Comparison of ENCODE assay signal across 38 cellular contexts in genomic region chr1:160107512-160107911, GRCh38. TPM values are rescaled to one million over a fixed set of nuclear protein-coding genes. Genes with fewer than 3 reads are reported as not detected.
"Had no signal": no experiment of that assay in that cellular context is flagged by ENCODE, and none has a peak within 500 bp of the region (broad histone marks: within the 10 kb centered on the region; RNA-seq: fewer than 3 reads in every experiment).

No MANE protein-coding gene starts in this region.

- ATAC-seq: activated CD4-positive, alpha-beta T cell treated with anti-CD3 and anti-CD28 coated beads for 36 hours; activated CD8-positive, alpha-beta memory T cell treated with anti-CD3 and anti-CD28 coated beads, Interleukin-2, amount 10 ng/mL, durations not matched to agents 7 days and 5 days; activated CD8-positive, alpha-beta T cell treated with anti-CD3 and anti-CD28 coated beads, Interleukin-2, amount 10 ng/mL, durations not matched to agents 7 days and 5 days; activated naive CD8-positive, alpha-beta T cell treated with anti-CD3 and anti-CD28 coated beads, Interleukin-2, amount 50 U/mL, for 24 hours; effector memory CD8-positive, alpha-beta T cell; foreskin keratinocyte; gastrocnemius medialis; heart left ventricle had no signal

- FAIRE-seq: colon had no signal

- H3K4me1 ChIP-seq: adrenal gland, foreskin keratinocyte had no signal

- H3K4me3 Mint-ChIP-seq: activated CD4-positive, alpha-beta memory T cell treated with anti-CD3 and anti-CD28 coated beads for 36 hours; activated CD4-positive, alpha-beta T cell treated with anti-CD3 and anti-CD28 coated beads for 36 hours; activated CD4-positive, alpha-beta T cell treated with anti-CD3 and anti-CD28 coated beads, Interleukin-2, amount 10 ng/mL, durations not matched to agents 24 days and 14 days; activated CD8-positive, alpha-beta memory T cell treated with anti-CD3 and anti-CD28 coated beads, Interleukin-2, amount 10 ng/mL, durations not matched to agents 7 days and 5 days; activated CD8-positive, alpha-beta T cell treated with anti-CD3 and anti-CD28 coated beads, Interleukin-2, amount 10 ng/mL, durations not matched to agents 7 days and 5 days; activated naive CD4-positive, alpha-beta T cell treated with anti-CD3 and anti-CD28 coated beads for 36 hours; activated naive CD4-positive, alpha-beta T cell treated with anti-CD3 and anti-CD28 coated beads, Interleukin-2, amount 50 U/mL, for 24 hours; activated naive CD8-positive, alpha-beta T cell treated with anti-CD3 and anti-CD28 coated beads for 36 hours; activated naive CD8-positive, alpha-beta T cell treated with anti-CD3 and anti-CD28 coated beads, Interleukin-2, amount 50 U/mL, for 24 hours; activated T-helper 1 cell treated with anti-CD3 and anti-CD28 coated beads, Interleukin-12 subunit alpha, Interleukin-12 subunit beta, Interleukin-2, Interleukin-4 antibody, amounts not matched to agents 30 ng/mL and 10 ng/mL and 1 ng/mL, durations not matched to agents 14 hours and 24 hours and 36 hours; brain; central memory CD8-positive, alpha-beta T cell; effector memory CD8-positive, alpha-beta T cell had no signal

- H3K27ac ChIP-seq: adrenal gland, breast epithelium, cardiac muscle cell, esophagus muscularis mucosa, foreskin keratinocyte, gastrocnemius medialis, heart left ventricle had no signal

- H3K27me3 ChIP-seq: adrenal gland, breast epithelium, cardiac muscle cell, esophagus muscularis mucosa, gastrocnemius medialis, heart left ventricle had no signal

- H3K9me3 Mint-ChIP-seq: activated CD4-positive, alpha-beta memory T cell treated with anti-CD3 and anti-CD28 coated beads for 36 hours; activated CD4-positive, alpha-beta T cell treated with anti-CD3 and anti-CD28 coated beads, Interleukin-2, amount 10 ng/mL, durations not matched to agents 24 days and 14 days; activated naive CD4-positive, alpha-beta T cell treated with anti-CD3 and anti-CD28 coated beads for 36 hours; activated naive CD4-positive, alpha-beta T cell treated with anti-CD3 and anti-CD28 coated beads, Interleukin-2, amount 50 U/mL, for 24 hours; activated naive CD8-positive, alpha-beta T cell treated with anti-CD3 and anti-CD28 coated beads for 36 hours; activated naive CD8-positive, alpha-beta T cell treated with anti-CD3 and anti-CD28 coated beads, Interleukin-2, amount 50 U/mL, for 24 hours; activated T-helper 1 cell treated with anti-CD3 and anti-CD28 coated beads, Interleukin-12 subunit alpha, Interleukin-12 subunit beta, Interleukin-2, Interleukin-4 antibody, amounts not matched to agents 30 ng/mL and 10 ng/mL and 1 ng/mL, durations not matched to agents 14 hours and 24 hours and 36 hours; activated T-helper 2 cell treated with anti-CD3 and anti-CD28 coated beads, Interferon-gamma antibody, Interleukin-2, Interleukin-4, amounts not matched to agents 10 μg/mL and 5 μg/mL and 100 μg/mL, durations not matched to agents 14 hours and 24 hours and 36 hours; brain; central memory CD8-positive, alpha-beta T cell; effector memory CD8-positive, alpha-beta T cell had no signal

- H3K27ac Mint-ChIP-seq: activated CD4-positive, alpha-beta memory T cell treated with anti-CD3 and anti-CD28 coated beads for 36 hours; activated CD4-positive, alpha-beta T cell treated with anti-CD3 and anti-CD28 coated beads for 36 hours; activated CD4-positive, alpha-beta T cell treated with anti-CD3 and anti-CD28 coated beads, Interleukin-2, amount 10 ng/mL, durations not matched to agents 24 days and 14 days; activated CD8-positive, alpha-beta memory T cell treated with anti-CD3 and anti-CD28 coated beads, Interleukin-2, amount 10 ng/mL, durations not matched to agents 7 days and 5 days; activated CD8-positive, alpha-beta T cell treated with anti-CD3 and anti-CD28 coated beads, Interleukin-2, amount 10 ng/mL, durations not matched to agents 7 days and 5 days; activated naive CD4-positive, alpha-beta T cell treated with anti-CD3 and anti-CD28 coated beads for 36 hours; activated naive CD8-positive, alpha-beta T cell treated with anti-CD3 and anti-CD28 coated beads for 36 hours; activated naive CD8-positive, alpha-beta T cell treated with anti-CD3 and anti-CD28 coated beads, Interleukin-2, amount 50 U/mL, for 24 hours; activated T-helper 1 cell treated with anti-CD3 and anti-CD28 coated beads, Interleukin-12 subunit alpha, Interleukin-12 subunit beta, Interleukin-2, Interleukin-4 antibody, amounts not matched to agents 30 ng/mL and 10 ng/mL and 1 ng/mL, durations not matched to agents 14 hours and 24 hours and 36 hours; activated T-helper 2 cell treated with anti-CD3 and anti-CD28 coated beads, Interferon-gamma antibody, Interleukin-2, Interleukin-4, amounts not matched to agents 10 μg/mL and 5 μg/mL and 100 μg/mL, durations not matched to agents 14 hours and 24 hours and 36 hours; effector memory CD8-positive, alpha-beta T cell had no signal

- H3K36me3 Mint-ChIP-seq: activated CD4-positive, alpha-beta memory T cell treated with anti-CD3 and anti-CD28 coated beads for 36 hours; activated CD8-positive, alpha-beta memory T cell treated with anti-CD3 and anti-CD28 coated beads, Interleukin-2, amount 10 ng/mL, durations not matched to agents 7 days and 5 days; activated naive CD4-positive, alpha-beta T cell treated with anti-CD3 and anti-CD28 coated beads, Interleukin-2, amount 50 U/mL, for 24 hours; activated naive CD8-positive, alpha-beta T cell treated with anti-CD3 and anti-CD28 coated beads for 36 hours; brain had no signal

- H3K27me3 Mint-ChIP-seq: activated CD4-positive, alpha-beta T cell treated with anti-CD3 and anti-CD28 coated beads for 36 hours; activated CD8-positive, alpha-beta memory T cell treated with anti-CD3 and anti-CD28 coated beads, Interleukin-2, amount 10 ng/mL, durations not matched to agents 7 days and 5 days; activated naive CD4-positive, alpha-beta T cell treated with anti-CD3 and anti-CD28 coated beads, Interleukin-2, amount 50 U/mL, for 24 hours; brain had no signal

- DNase-seq: activated CD4-positive, alpha-beta memory T cell treated with anti-CD3 and anti-CD28 coated beads for 36 hours; activated CD4-positive, alpha-beta T cell treated with anti-CD3 and anti-CD28 coated beads for 36 hours; activated CD4-positive, alpha-beta T cell treated with anti-CD3 and anti-CD28 coated beads, Interleukin-2, amount 10 ng/mL, durations not matched to agents 24 days and 14 days; activated CD4-positive, CD25-positive, alpha-beta regulatory T cell; activated CD4-positive, CD25-positive, alpha-beta regulatory T cell treated with anti-CD3 and anti-CD28 coated beads, Interleukin-2, amount 50 U/mL, for 72 hours; activated CD8-positive, alpha-beta memory T cell treated with anti-CD3 and anti-CD28 coated beads, Interleukin-2, amount 10 ng/mL, durations not matched to agents 7 days and 5 days; activated CD8-positive, alpha-beta memory T cell treated with anti-CD3 and anti-CD28 coated beads, Interleukin-2, amount 50 U/mL, for 4 hours; activated CD8-positive, alpha-beta T cell treated with anti-CD3 and anti-CD28 coated beads, Interleukin-2, amount 10 ng/mL, durations not matched to agents 7 days and 5 days; activated effector memory CD4-positive, alpha-beta T cell treated with anti-CD3 and anti-CD28 coated beads, Interleukin-2, amount 50 U/mL, for 16 hours; activated naive CD4-positive, alpha-beta T cell treated with anti-CD3 and anti-CD28 coated beads for 36 hours; activated naive CD8-positive, alpha-beta T cell treated with anti-CD3 and anti-CD28 coated beads for 36 hours; activated naive CD8-positive, alpha-beta T cell treated with anti-CD3 and anti-CD28 coated beads, Interleukin-2, amount 50 U/mL, for 24 hours; activated T-cell treated with anti-CD3 and anti-CD28 coated beads, Interleukin-2, amount 50 U/mL, for 1 hour; activated T-cell treated with anti-CD3 and anti-CD28 coated beads, Interleukin-2, amount 50 U/mL, for 48 hours; adrenal gland; amygdala; aorta; cortex of kidney; dermis blood vessel endothelial cell; effector CD4-positive, alpha-beta T cell; effector memory CD8-positive, alpha-beta T cell; erythroblast; foreskin keratinocyte; gastrocnemius medialis; glutamatergic neuron; heart left ventricle; T-helper 2 cell had no signal

- H3K36me3 ChIP-seq: adrenal gland, breast epithelium, cardiac muscle cell, esophagus muscularis mucosa, gastrocnemius medialis, heart left ventricle had no signal

- H3K4me3 ChIP-seq: adrenal gland, breast epithelium, cardiac muscle cell, esophagus muscularis mucosa, gastrocnemius medialis, heart left ventricle had no signal

- H3K9me3 ChIP-seq: adrenal gland, breast epithelium, esophagus muscularis mucosa, gastrocnemius medialis, heart left ventricle had no signal

RNA-seq across cellular contexts. Expression of gene ATP1A2, which starts 8.0 kb away (rescaled TPM):
- total RNA-seq: activated CD4-positive, alpha-beta memory T cell treated with anti-CD3 and anti-CD28 coated beads for 36 hours; activated CD4-positive, alpha-beta T cell treated with anti-CD3 and anti-CD28 coated beads for 36 hours; activated CD4-positive, alpha-beta T cell treated with anti-CD3 and anti-CD28 coated beads, Interleukin-2, amount 10 ng/mL, durations not matched to agents 24 days and 14 days; activated CD8-positive, alpha-beta memory T cell treated with anti-CD3 and anti-CD28 coated beads for 36 hours; activated CD8-positive, alpha-beta memory T cell treated with anti-CD3 and anti-CD28 coated beads, Interleukin-2, amount 10 ng/mL, durations not matched to agents 7 days and 5 days; activated CD8-positive, alpha-beta T cell treated with anti-CD3 and anti-CD28 coated beads, Interleukin-2, amount 10 ng/mL, durations not matched to agents 7 days and 5 days; activated naive CD4-positive, alpha-beta T cell treated with anti-CD3 and anti-CD28 coated beads for 36 hours; activated naive CD8-positive, alpha-beta T cell treated with anti-CD3 and anti-CD28 coated beads for 36 hours; activated T-helper 1 cell treated with anti-CD3 and anti-CD28 coated beads, Interleukin-12 subunit alpha, Interleukin-12 subunit beta, Interleukin-2, Interleukin-4 antibody, amounts not matched to agents 30 ng/mL and 10 ng/mL and 1 ng/mL, durations not matched to agents 14 hours and 24 hours and 36 hours; activated T-helper 2 cell treated with anti-CD3 and anti-CD28 coated beads, Interferon-gamma antibody, Interleukin-2, Interleukin-4, amounts not matched to agents 10 μg/mL and 5 μg/mL and 100 μg/mL, durations not matched to agents 14 hours and 24 hours and 36 hours; dermis blood vessel endothelial cell; foreskin keratinocyte; T-helper 1 cell treated with Interleukin-12 subunit alpha and Interleukin-12 subunit beta and Interleukin-4 antibody, amounts not matched to agents 30 ng/mL and 1 ng/mL, for 36 hours had no signal
- polyA plus RNA-seq: foreskin keratinocyte had no signal

RNA-seq across cellular contexts. Expression of gene KCNJ9, which starts 26.2 kb away (rescaled TPM):
- total RNA-seq: activated CD4-positive, alpha-beta memory T cell treated with anti-CD3 and anti-CD28 coated beads for 36 hours; activated CD4-positive, alpha-beta T cell treated with anti-CD3 and anti-CD28 coated beads, Interleukin-2, amount 10 ng/mL, durations not matched to agents 24 days and 14 days; activated CD8-positive, alpha-beta memory T cell treated with anti-CD3 and anti-CD28 coated beads for 36 hours; activated CD8-positive, alpha-beta memory T cell treated with anti-CD3 and anti-CD28 coated beads, Interleukin-2, amount 10 ng/mL, durations not matched to agents 7 days and 5 days; activated CD8-positive, alpha-beta T cell treated with anti-CD3 and anti-CD28 coated beads, Interleukin-2, amount 10 ng/mL, durations not matched to agents 7 days and 5 days; activated naive CD4-positive, alpha-beta T cell treated with anti-CD3 and anti-CD28 coated beads for 36 hours; activated T-helper 1 cell treated with anti-CD3 and anti-CD28 coated beads, Interleukin-12 subunit alpha, Interleukin-12 subunit beta, Interleukin-2, Interleukin-4 antibody, amounts not matched to agents 30 ng/mL and 10 ng/mL and 1 ng/mL, durations not matched to agents 14 hours and 24 hours and 36 hours; activated T-helper 2 cell treated with anti-CD3 and anti-CD28 coated beads, Interferon-gamma antibody, Interleukin-2, Interleukin-4, amounts not matched to agents 10 μg/mL and 5 μg/mL and 100 μg/mL, durations not matched to agents 14 hours and 24 hours and 36 hours; aorta; breast epithelium; dermis blood vessel endothelial cell; esophagus muscularis mucosa; foreskin keratinocyte; gastrocnemius medialis; T-helper 1 cell treated with Interleukin-12 subunit alpha and Interleukin-12 subunit beta and Interleukin-4 antibody, amounts not matched to agents 30 ng/mL and 1 ng/mL, for 36 hours had no signal
- polyA plus RNA-seq: aorta, foreskin keratinocyte had no signal

RNA-seq across cellular contexts. Expression of gene KCNJ10, which starts 37.6 kb away (rescaled TPM):
- total RNA-seq: activated CD4-positive, alpha-beta memory T cell treated with anti-CD3 and anti-CD28 coated beads for 36 hours; activated CD4-positive, alpha-beta T cell treated with anti-CD3 and anti-CD28 coated beads, Interleukin-2, amount 10 ng/mL, durations not matched to agents 24 days and 14 days; activated CD8-positive, alpha-beta memory T cell treated with anti-CD3 and anti-CD28 coated beads for 36 hours; activated CD8-positive, alpha-beta memory T cell treated with anti-CD3 and anti-CD28 coated beads, Interleukin-2, amount 10 ng/mL, durations not matched to agents 7 days and 5 days; activated CD8-positive, alpha-beta T cell treated with anti-CD3 and anti-CD28 coated beads, Interleukin-2, amount 10 ng/mL, durations not matched to agents 7 days and 5 days; activated naive CD4-positive, alpha-beta T cell treated with anti-CD3 and anti-CD28 coated beads for 36 hours; activated naive CD8-positive, alpha-beta T cell treated with anti-CD3 and anti-CD28 coated beads for 36 hours; activated T-helper 1 cell treated with anti-CD3 and anti-CD28 coated beads, Interleukin-12 subunit alpha, Interleukin-12 subunit beta, Interleukin-2, Interleukin-4 antibody, amounts not matched to agents 30 ng/mL and 10 ng/mL and 1 ng/mL, durations not matched to agents 14 hours and 24 hours and 36 hours; activated T-helper 2 cell treated with anti-CD3 and anti-CD28 coated beads, Interferon-gamma antibody, Interleukin-2, Interleukin-4, amounts not matched to agents 10 μg/mL and 5 μg/mL and 100 μg/mL, durations not matched to agents 14 hours and 24 hours and 36 hours; dermis blood vessel endothelial cell; foreskin keratinocyte; gastrocnemius medialis; T-helper 1 cell treated with Interleukin-12 subunit alpha and Interleukin-12 subunit beta and Interleukin-4 antibody, amounts not matched to agents 30 ng/mL and 1 ng/mL, for 36 hours had no signal
- polyA plus RNA-seq: foreskin keratinocyte had no signal

RNA-seq across cellular contexts. Expression of gene ATP1A4, which starts 43.9 kb away (rescaled TPM):
- total RNA-seq: activated CD4-positive, alpha-beta memory T cell treated with anti-CD3 and anti-CD28 coated beads for 36 hours; activated CD4-positive, alpha-beta T cell treated with anti-CD3 and anti-CD28 coated beads for 36 hours; activated CD4-positive, alpha-beta T cell treated with anti-CD3 and anti-CD28 coated beads, Interleukin-2, amount 10 ng/mL, durations not matched to agents 24 days and 14 days; activated CD8-positive, alpha-beta memory T cell treated with anti-CD3 and anti-CD28 coated beads for 36 hours; activated CD8-positive, alpha-beta T cell treated with anti-CD3 and anti-CD28 coated beads, Interleukin-2, amount 10 ng/mL, durations not matched to agents 7 days and 5 days; activated naive CD4-positive, alpha-beta T cell treated with anti-CD3 and anti-CD28 coated beads for 36 hours; activated naive CD8-positive, alpha-beta T cell treated with anti-CD3 and anti-CD28 coated beads for 36 hours; activated T-helper 1 cell treated with anti-CD3 and anti-CD28 coated beads, Interleukin-12 subunit alpha, Interleukin-12 subunit beta, Interleukin-2, Interleukin-4 antibody, amounts not matched to agents 30 ng/mL and 10 ng/mL and 1 ng/mL, durations not matched to agents 14 hours and 24 hours and 36 hours; dermis blood vessel endothelial cell; foreskin keratinocyte; T-helper 1 cell treated with Interleukin-12 subunit alpha and Interleukin-12 subunit beta and Interleukin-4 antibody, amounts not matched to agents 30 ng/mL and 1 ng/mL, for 36 hours had no signal
- polyA plus RNA-seq: foreskin keratinocyte had no signal
